In genomic region chr4:174538123-174538875, GRCh38 we compare ENCODE assay signal across 8 cellular contexts. TPM values are rescaled to one million over a fixed set of nuclear protein-coding genes. Genes with fewer than 3 reads are reported as not detected.
DNase-seq lines count a peak whose midpoint lies in the region; ATAC-seq and TF ChIP-seq lines count a peak whose summit lies in the region.

No MANE protein-coding gene starts in this region.

- H3K4me3 ChIP-seq in epithelial cell of esophagus (ENCODE audit: low read length) (no peak overlapping the region), heart left ventricle (no peak overlapping the region), aorta (ENCODE audit: low read length in 2 of 2) (no peak overlapping the region)

- H3K9me3 ChIP-seq in heart left ventricle, result peaks cover 0 to 9% (median 0%) of the 10 kb centered on the region in 12 donors
- peaks cover 1% of the 10 kb centered on the region for H3K9me3 ChIP-seq in aorta (ENCODE audit: control insufficient read depth, low read length)

- no peaks in the 10 kb centered on the region for H3K4me1 ChIP-seq in heart left ventricle
- H3K4me1 ChIP-seq in aorta (ENCODE audit: control insufficient read depth in 1 of 2, insufficient read depth in 2 of 2, low read length in 2 of 2), result no peaks in the 10 kb centered on the region

- WGBS in heart left ventricle, 4 donors, result 57 to 88% (median 81%) methylated on average over 4 of the region's 4 CpGs
- WGBS in aorta, 2 donors, result 89 to 93% methylated on average over 4 of the region's 4 CpGs

- no peak overlapping the region for H3K27ac ChIP-seq in heart left ventricle
- no peak overlapping the region for H3K27ac ChIP-seq in aorta (ENCODE audit: low read depth in 1 of 2, low read length in 2 of 2)

- no peak for TF ChIP-seq CTCF in epithelial cell of esophagus (IDR thresholded peaks at IDR 0.05; ENCODE audit: insufficient read depth, low read depth, low read length, missing control alignments)
- no peak for TF ChIP-seq CTCF in heart left ventricle (IDR thresholded peaks at IDR 0.05)

- peak; percentile 60 for DNase-seq in epithelial cell of esophagus (ENCODE audit: low read depth)
- no peak for DNase-seq in NCI-H146 (lab: John Stamatoyannopoulos, UW)
- DNase-seq in retina, result no peak
- DNase-seq in heart left ventricle, result no peak
- DNase-seq in aorta, result no peak

- TF ChIP-seq POLR2A in GM18505 (IDR thresholded peaks at IDR 0.05; ENCODE audit: borderline replicate concordance, extremely low read depth, insufficient read depth, insufficient read length) (no peak), heart left ventricle (IDR thresholded peaks at IDR 0.05) (no peak)

- intact Hi-C loops in heart left ventricle (cut with DNase I) (no loop called here), aorta (cut with DNase I) (no loop called here)

- no peaks in the 10 kb centered on the region for H3K27me3 ChIP-seq in heart left ventricle
- no peaks in the 10 kb centered on the region for H3K27me3 ChIP-seq in aorta (ENCODE audit: control insufficient read depth in 1 of 2, insufficient read depth in 2 of 2, low read length in 1 of 2)

- H3K36me3 ChIP-seq in heart left ventricle (no peaks in the 10 kb centered on the region), aorta (ENCODE audit: control insufficient read depth in 1 of 2, insufficient read depth in 2 of 2, low read length in 1 of 2) (no peaks in the 10 kb centered on the region)

- ATAC-seq in GM18505 (IDR thresholded peaks at IDR 0.05; ENCODE audit: unreplicated experiment) (peak; percentile 97), GM21367 (IDR thresholded peaks at IDR 0.05; ENCODE audit: unreplicated experiment) (peak; percentile 98), HG03280 (IDR thresholded peaks at IDR 0.05; ENCODE audit: unreplicated experiment) (peak; percentile 97), heart left ventricle (no peak), aorta (ENCODE audit: low FRiP score) (no peak)

RNA-seq across cellular contexts. Expression of gene HPGD, which starts 16.0 kb away (rescaled TPM):
- 1 to 10 TPM in 4 of 9 donors, under 1 TPM in 5; 0.29 to 4.7 (median 0.91) TPM for total RNA-seq in heart left ventricle
- 1 to 10 TPM in 1 of 2 donors, under 1 TPM in 1; 0.43 to 1.5 TPM for polyA plus RNA-seq in heart left ventricle
- total RNA-seq in aorta, result 1 to 10 TPM; 5.2 to 9.7 TPM
- polyA plus RNA-seq in aorta, result 10 to 100 TPM in 1 of 2 donors, 1 to 10 TPM in 1; 1.6 to 89.7 TPM

Comparison
In these comparisons a context has a peak if more than half of its experiments do, and no peak if none do; other contexts are left out.
1. ATAC-seq: peak in GM18505 (single experiment), GM21367 (single experiment) and HG03280 (single experiment); none in heart left ventricle (0 of 4) and aorta (single experiment).